In the genomic region with DNA sequence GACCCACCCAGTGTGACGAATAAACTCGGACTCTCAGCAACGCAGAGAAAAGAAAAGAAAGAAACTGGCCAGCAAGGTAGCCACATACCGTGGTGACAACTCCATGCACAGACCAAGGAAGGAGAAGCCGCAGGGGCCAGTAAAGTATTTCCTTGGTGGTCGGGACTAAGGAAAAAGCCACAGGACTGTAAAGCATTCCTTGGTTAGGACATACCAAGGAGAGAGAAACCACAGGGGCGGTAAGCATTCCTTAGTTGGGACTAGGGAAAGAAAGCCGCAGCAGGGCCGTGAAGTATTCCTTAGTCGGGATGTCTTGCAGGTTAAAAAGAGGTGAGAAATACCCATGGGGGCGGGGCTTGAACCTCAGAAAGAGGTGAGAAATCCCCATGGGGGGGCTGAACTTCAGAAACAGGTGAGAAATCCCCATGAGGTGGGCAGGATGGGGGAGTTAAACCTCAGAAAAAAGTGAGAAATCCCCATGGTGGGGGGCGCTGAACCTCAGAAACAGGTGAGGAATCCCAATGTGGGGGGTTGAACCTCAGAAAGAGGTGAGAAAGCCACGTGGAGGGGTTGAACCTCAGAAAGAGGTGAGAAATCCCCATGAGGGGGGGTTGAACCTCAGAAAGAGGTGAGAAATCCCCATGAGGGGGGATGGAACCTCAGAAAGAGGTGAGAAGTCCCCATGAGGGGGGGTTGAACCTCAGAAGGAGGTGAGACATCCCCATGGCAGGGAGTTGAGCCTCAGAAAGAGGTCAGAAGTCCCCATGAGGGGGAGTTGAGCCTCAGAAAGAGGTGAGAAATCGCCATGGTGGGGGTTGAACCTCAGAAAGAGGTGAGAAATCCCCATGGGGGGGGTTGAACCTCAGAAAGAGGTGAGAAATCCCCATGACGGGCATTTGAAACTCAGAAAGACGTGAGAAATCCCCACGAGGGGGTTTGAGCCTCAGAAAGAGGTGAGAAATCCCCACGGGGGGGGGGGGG, we compare ENCODE assay signal across 1 cellular context.
TF ChIP-seq lines count a peak whose summit lies in the region.

No MANE protein-coding gene starts in this region.

TF ChIP-seq in GM12878, 131 proteins besides CTCF, POLR2A, EP300 and RAD21 (continued from another document and continues in another):
- TF ChIP-seq, protein P1, sequence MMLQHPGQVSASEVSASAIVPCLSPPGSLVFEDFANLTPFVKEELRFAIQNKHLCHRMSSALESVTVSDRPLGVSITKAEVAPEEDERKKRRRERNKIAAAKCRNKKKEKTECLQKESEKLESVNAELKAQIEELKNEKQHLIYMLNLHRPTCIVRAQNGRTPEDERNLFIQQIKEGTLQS (IDR thresholded peaks at IDR 0.05; ENCODE audit: borderline replicate concordance, extremely low read depth, low read depth, low read length), result no peak
- TF ChIP-seq FOXK2 (IDR thresholded peaks at IDR 0.05), result no peak
- no peak for TF ChIP-seq MYB (IDR thresholded peaks at IDR 0.05; ENCODE audit: borderline replicate concordance, low read depth, low read length)
- TF ChIP-seq HDAC6 (IDR thresholded peaks at IDR 0.05; ENCODE audit: unreplicated experiment), result no peak
- TF ChIP-seq MEF2A (IDR thresholded peaks at IDR 0.05; ENCODE audit: insufficient read depth, low read depth, low read length), result no peak
- TF ChIP-seq, protein P2, sequence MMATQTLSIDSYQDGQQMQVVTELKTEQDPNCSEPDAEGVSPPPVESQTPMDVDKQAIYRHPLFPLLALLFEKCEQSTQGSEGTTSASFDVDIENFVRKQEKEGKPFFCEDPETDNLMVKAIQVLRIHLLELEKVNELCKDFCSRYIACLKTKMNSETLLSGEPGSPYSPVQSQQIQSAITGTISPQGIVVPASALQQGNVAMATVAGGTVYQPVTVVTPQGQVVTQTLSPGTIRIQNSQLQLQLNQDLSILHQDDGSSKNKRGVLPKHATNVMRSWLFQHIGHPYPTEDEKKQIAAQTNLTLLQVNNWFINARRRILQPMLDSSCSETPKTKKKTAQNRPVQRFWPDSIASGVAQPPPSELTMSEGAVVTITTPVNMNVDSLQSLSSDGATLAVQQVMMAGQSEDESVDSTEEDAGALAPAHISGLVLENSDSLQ (IDR thresholded peaks at IDR 0.05), result no peak
- TF ChIP-seq ZSCAN29 (IDR thresholded peaks at IDR 0.05), result no peak
- TF ChIP-seq EZH2 (IDR thresholded peaks at IDR 0.05; ENCODE audit: borderline replicate concordance, control insufficient read depth, low read depth, low read length), result no peak
- no peak for TF ChIP-seq YBX1 (IDR thresholded peaks at IDR 0.05)
- TF ChIP-seq BHLHE40 (IDR thresholded peaks at IDR 0.05; ENCODE audit: borderline replicate concordance in 1 of 2, low read depth in 2 of 2, low read length in 1 of 2), result peak in 1 of 2 experiments; percentile 33; a peak in 1 of 4 replicates
- no peak for TF ChIP-seq BMI1 (IDR thresholded peaks at IDR 0.05; ENCODE audit: borderline replicate concordance)
- TF ChIP-seq SMC3 (IDR thresholded peaks at IDR 0.05; ENCODE audit: borderline replicate concordance, low read length), result no peak
- TF ChIP-seq PAX8 (IDR thresholded peaks at IDR 0.05), result no peak
- no peak for TF ChIP-seq MTA3 (IDR thresholded peaks at IDR 0.05; ENCODE audit: borderline replicate concordance, low read length)
- TF ChIP-seq, protein P3, sequence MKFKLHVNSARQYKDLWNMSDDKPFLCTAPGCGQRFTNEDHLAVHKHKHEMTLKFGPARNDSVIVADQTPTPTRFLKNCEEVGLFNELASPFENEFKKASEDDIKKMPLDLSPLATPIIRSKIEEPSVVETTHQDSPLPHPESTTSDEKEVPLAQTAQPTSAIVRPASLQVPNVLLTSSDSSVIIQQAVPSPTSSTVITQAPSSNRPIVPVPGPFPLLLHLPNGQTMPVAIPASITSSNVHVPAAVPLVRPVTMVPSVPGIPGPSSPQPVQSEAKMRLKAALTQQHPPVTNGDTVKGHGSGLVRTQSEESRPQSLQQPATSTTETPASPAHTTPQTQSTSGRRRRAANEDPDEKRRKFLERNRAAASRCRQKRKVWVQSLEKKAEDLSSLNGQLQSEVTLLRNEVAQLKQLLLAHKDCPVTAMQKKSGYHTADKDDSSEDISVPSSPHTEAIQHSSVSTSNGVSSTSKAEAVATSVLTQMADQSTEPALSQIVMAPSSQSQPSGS (IDR thresholded peaks at IDR 0.05; ENCODE audit: low read length), result peak; percentile 54; the same call in 1 of the 2 replicates
- TF ChIP-seq, protein P4, sequence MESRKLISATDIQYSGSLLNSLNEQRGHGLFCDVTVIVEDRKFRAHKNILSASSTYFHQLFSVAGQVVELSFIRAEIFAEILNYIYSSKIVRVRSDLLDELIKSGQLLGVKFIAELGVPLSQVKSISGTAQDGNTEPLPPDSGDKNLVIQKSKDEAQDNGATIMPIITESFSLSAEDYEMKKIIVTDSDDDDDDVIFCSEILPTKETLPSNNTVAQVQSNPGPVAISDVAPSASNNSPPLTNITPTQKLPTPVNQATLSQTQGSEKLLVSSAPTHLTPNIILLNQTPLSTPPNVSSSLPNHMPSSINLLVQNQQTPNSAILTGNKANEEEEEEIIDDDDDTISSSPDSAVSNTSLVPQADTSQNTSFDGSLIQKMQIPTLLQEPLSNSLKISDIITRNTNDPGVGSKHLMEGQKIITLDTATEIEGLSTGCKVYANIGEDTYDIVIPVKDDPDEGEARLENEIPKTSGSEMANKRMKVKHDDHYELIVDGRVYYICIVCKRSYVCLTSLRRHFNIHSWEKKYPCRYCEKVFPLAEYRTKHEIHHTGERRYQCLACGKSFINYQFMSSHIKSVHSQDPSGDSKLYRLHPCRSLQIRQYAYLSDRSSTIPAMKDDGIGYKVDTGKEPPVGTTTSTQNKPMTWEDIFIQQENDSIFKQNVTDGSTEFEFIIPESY (IDR thresholded peaks at IDR 0.05), result no peak
- TF ChIP-seq, protein P5, sequence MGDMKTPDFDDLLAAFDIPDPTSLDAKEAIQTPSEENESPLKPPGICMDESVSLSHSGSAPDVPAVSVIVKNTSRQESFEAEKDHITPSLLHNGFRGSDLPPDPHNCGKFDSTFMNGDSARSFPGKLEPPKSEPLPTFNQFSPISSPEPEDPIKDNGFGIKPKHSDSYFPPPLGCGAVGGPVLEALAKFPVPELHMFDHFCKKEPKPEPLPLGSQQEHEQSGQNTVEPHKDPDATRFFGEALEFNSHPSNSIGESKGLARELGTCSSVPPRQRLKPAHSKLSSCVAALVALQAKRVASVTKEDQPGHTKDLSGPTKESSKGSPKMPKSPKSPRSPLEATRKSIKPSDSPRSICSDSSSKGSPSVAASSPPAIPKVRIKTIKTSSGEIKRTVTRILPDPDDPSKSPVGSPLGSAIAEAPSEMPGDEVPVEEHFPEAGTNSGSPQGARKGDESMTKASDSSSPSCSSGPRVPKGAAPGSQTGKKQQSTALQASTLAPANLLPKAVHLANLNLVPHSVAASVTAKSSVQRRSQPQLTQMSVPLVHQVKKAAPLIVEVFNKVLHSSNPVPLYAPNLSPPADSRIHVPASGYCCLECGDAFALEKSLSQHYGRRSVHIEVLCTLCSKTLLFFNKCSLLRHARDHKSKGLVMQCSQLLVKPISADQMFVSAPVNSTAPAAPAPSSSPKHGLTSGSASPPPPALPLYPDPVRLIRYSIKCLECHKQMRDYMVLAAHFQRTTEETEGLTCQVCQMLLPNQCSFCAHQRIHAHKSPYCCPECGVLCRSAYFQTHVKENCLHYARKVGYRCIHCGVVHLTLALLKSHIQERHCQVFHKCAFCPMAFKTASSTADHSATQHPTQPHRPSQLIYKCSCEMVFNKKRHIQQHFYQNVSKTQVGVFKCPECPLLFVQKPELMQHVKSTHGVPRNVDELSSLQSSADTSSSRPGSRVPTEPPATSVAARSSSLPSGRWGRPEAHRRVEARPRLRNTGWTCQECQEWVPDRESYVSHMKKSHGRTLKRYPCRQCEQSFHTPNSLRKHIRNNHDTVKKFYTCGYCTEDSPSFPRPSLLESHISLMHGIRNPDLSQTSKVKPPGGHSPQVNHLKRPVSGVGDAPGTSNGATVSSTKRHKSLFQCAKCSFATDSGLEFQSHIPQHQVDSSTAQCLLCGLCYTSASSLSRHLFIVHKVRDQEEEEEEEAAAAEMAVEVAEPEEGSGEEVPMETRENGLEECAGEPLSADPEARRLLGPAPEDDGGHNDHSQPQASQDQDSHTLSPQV (IDR thresholded peaks at IDR 0.05), result no peak
- peak; percentile 79 for TF ChIP-seq RELA (IDR thresholded peaks at IDR 0.05; ENCODE audit: borderline replicate concordance, partially characterized antibody)
- TF ChIP-seq YY1 (IDR thresholded peaks at IDR 0.05; ENCODE audit: low read depth, low read length), result no peak
- TF ChIP-seq ESRRA (IDR thresholded peaks at IDR 0.05; ENCODE audit: low read length), result no peak
- TF ChIP-seq TAF1 (IDR thresholded peaks at IDR 0.05; ENCODE audit: borderline replicate concordance, low read depth, low read length), result no peak
- peak; percentile 16; the same call in 1 of the 2 replicates for TF ChIP-seq RUNX3 (IDR thresholded peaks at IDR 0.05; ENCODE audit: low read length)
- no peak for TF ChIP-seq JUNB (IDR thresholded peaks at IDR 0.05)
- TF ChIP-seq NRF1 (conservative IDR thresholded peaks at IDR 0.05; ENCODE audit: low read depth, low read length), result no peak
- 0 out of 2 replicates have a peak, but pooled peaks have one; percentile 24 for TF ChIP-seq NR2F1 (conservative IDR thresholded peaks at IDR 0.05)
- peak; percentile 7 for TF ChIP-seq SP1 (IDR thresholded peaks at IDR 0.05; ENCODE audit: low read depth, low read length)
- no peak for TF ChIP-seq LARP7 (IDR thresholded peaks at IDR 0.05)
- TF ChIP-seq FOXM1 (IDR thresholded peaks at IDR 0.05; ENCODE audit: low read depth, low read length), result peak; percentile 57; the same call in 1 of the 2 replicates
- no peak for TF ChIP-seq CREM (IDR thresholded peaks at IDR 0.05; ENCODE audit: low read depth)
- TF ChIP-seq, protein P6, sequence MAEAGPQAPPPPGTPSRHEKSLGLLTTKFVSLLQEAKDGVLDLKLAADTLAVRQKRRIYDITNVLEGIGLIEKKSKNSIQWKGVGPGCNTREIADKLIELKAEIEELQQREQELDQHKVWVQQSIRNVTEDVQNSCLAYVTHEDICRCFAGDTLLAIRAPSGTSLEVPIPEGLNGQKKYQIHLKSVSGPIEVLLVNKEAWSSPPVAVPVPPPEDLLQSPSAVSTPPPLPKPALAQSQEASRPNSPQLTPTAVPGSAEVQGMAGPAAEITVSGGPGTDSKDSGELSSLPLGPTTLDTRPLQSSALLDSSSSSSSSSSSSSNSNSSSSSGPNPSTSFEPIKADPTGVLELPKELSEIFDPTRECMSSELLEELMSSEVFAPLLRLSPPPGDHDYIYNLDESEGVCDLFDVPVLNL (IDR thresholded peaks at IDR 0.05; ENCODE audit: low read depth, low read length), result no peak
- no peak for TF ChIP-seq POU2F2 (IDR thresholded peaks at IDR 0.05; ENCODE audit: borderline replicate concordance, low read depth, low read length)
- TF ChIP-seq, protein P7, sequence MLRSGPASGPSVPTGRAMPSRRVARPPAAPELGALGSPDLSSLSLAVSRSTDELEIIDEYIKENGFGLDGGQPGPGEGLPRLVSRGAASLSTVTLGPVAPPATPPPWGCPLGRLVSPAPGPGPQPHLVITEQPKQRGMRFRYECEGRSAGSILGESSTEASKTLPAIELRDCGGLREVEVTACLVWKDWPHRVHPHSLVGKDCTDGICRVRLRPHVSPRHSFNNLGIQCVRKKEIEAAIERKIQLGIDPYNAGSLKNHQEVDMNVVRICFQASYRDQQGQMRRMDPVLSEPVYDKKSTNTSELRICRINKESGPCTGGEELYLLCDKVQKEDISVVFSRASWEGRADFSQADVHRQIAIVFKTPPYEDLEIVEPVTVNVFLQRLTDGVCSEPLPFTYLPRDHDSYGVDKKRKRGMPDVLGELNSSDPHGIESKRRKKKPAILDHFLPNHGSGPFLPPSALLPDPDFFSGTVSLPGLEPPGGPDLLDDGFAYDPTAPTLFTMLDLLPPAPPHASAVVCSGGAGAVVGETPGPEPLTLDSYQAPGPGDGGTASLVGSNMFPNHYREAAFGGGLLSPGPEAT (IDR thresholded peaks at IDR 0.05; ENCODE audit: low read depth), result peak; percentile 77
- no peak for TF ChIP-seq CHD1 (IDR thresholded peaks at IDR 0.05; ENCODE audit: low read depth, low read length)
- TF ChIP-seq, protein P8, sequence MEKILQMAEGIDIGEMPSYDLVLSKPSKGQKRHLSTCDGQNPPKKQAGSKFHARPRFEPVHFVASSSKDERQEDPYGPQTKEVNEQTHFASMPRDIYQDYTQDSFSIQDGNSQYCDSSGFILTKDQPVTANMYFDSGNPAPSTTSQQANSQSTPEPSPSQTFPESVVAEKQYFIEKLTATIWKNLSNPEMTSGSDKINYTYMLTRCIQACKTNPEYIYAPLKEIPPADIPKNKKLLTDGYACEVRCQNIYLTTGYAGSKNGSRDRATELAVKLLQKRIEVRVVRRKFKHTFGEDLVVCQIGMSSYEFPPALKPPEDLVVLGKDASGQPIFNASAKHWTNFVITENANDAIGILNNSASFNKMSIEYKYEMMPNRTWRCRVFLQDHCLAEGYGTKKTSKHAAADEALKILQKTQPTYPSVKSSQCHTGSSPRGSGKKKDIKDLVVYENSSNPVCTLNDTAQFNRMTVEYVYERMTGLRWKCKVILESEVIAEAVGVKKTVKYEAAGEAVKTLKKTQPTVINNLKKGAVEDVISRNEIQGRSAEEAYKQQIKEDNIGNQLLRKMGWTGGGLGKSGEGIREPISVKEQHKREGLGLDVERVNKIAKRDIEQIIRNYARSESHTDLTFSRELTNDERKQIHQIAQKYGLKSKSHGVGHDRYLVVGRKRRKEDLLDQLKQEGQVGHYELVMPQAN (conservative IDR thresholded peaks at IDR 0.05), result no peak
- TF ChIP-seq, protein P9, sequence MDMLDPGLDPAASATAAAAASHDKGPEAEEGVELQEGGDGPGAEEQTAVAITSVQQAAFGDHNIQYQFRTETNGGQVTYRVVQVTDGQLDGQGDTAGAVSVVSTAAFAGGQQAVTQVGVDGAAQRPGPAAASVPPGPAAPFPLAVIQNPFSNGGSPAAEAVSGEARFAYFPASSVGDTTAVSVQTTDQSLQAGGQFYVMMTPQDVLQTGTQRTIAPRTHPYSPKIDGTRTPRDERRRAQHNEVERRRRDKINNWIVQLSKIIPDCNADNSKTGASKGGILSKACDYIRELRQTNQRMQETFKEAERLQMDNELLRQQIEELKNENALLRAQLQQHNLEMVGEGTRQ (IDR thresholded peaks at IDR 0.05; ENCODE audit: borderline replicate concordance, low read depth, low read length), result no peak
- TF ChIP-seq ATF7 (IDR thresholded peaks at IDR 0.05; ENCODE audit: low read depth), result 0 out of 2 replicates have a peak, but pooled peaks have one; percentile 25
- TF ChIP-seq, protein P10, sequence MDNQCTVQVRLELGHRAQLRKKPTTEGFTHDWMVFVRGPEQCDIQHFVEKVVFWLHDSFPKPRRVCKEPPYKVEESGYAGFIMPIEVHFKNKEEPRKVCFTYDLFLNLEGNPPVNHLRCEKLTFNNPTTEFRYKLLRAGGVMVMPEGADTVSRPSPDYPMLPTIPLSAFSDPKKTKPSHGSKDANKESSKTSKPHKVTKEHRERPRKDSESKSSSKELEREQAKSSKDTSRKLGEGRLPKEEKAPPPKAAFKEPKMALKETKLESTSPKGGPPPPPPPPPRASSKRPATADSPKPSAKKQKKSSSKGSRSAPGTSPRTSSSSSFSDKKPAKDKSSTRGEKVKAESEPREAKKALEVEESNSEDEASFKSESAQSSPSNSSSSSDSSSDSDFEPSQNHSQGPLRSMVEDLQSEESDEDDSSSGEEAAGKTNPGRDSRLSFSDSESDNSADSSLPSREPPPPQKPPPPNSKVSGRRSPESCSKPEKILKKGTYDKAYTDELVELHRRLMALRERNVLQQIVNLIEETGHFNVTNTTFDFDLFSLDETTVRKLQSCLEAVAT (IDR thresholded peaks at IDR 0.05), result no peak
